ENCODE assay signal across 6 cellular contexts in genomic region chrX:1122851-1123250, GRCh38.
A peak's percentile ranks its signal among the peaks of the same experiment; 100 is the strongest.
DNase-seq lines count a peak whose midpoint lies in the region; TF ChIP-seq lines count a peak whose summit lies in the region.
"Not testable (repeated sequence)": the region's sequence is repeated elsewhere in the genome, so short reads cannot be mapped to it uniquely, and the experiment has no call there.

No MANE protein-coding gene starts in this region.

- H3K9ac ChIP-seq in neural progenitor cell = not testable (repeated sequence)

- TF ChIP-seq CTCF in DOHH2 (IDR thresholded peaks at IDR 0.05; ENCODE audit: low read depth, low read length, poor library complexity, severe bottlenecking); chondrocyte (IDR thresholded peaks at IDR 0.05); neural progenitor cell (IDR thresholded peaks at IDR 0.05): not testable (repeated sequence)

- not testable (repeated sequence) for H3K79me2 ChIP-seq in DOHH2 (ENCODE audit: control insufficient read depth, low read length); neural progenitor cell (ENCODE audit: low read depth)

- H3K4me1 ChIP-seq in DOHH2 (ENCODE audit: control insufficient read depth, low read length) (peaks cover 45% of the 10 kb centered on the region), SJCRH30 (peaks cover 14% of the 10 kb centered on the region)
- H3K4me1 ChIP-seq in neural progenitor cell = not testable (repeated sequence)

- not testable (repeated sequence) for H3K9me2 ChIP-seq in DOHH2 (replicated peaks; ENCODE audit: control insufficient read depth, low read length)

- not testable (repeated sequence) for H3K36me3 Mint-ChIP-seq in chondrocyte (ENCODE audit: low read depth); neural progenitor cell

- H3K4me2 ChIP-seq in DOHH2 (ENCODE audit: low read length) = peak overlapping the region; percentile 61
- H3K4me2 ChIP-seq in neural progenitor cell = not testable (repeated sequence)

- not testable (repeated sequence) for DNase-seq in SJCRH30; neural progenitor cell (ENCODE audit: low spot score)
- DNase-seq in chondrocyte (ENCODE audit: low spot score) (peak; percentile 42), cardiac septum (ENCODE audit: low spot score) (peak; percentile 60), ureter (ENCODE audit: low spot score) (peak; percentile 17)

- H3K27me3 ChIP-seq in DOHH2 (ENCODE audit: control insufficient read depth, low read length); SJCRH30; neural progenitor cell: not testable (repeated sequence)

- H3K27me3 Mint-ChIP-seq in chondrocyte (ENCODE audit: low read depth) (peaks cover 29% of the 10 kb centered on the region), neural progenitor cell (ENCODE audit: insufficient read depth, low read depth) (peaks cover 18% of the 10 kb centered on the region)

- not testable (repeated sequence) for H2AFZ ChIP-seq in neural progenitor cell (replicated peaks)

- not testable (repeated sequence) for H3K9me3 ChIP-seq in DOHH2 (ENCODE audit: control insufficient read depth, insufficient read depth, low read length); SJCRH30 (replicated peaks); neural progenitor cell (ENCODE audit: low read depth)

- H3K4me1 Mint-ChIP-seq in chondrocyte (ENCODE audit: low read depth) = not testable (repeated sequence)
- H3K4me1 Mint-ChIP-seq in neural progenitor cell = peaks cover 10% of the 10 kb centered on the region

- H4K20me1 ChIP-seq in DOHH2 (ENCODE audit: control insufficient read depth, insufficient read depth, low read depth, low read length); neural progenitor cell (ENCODE audit: low read depth): not testable (repeated sequence)

- not testable (repeated sequence) for H3F3A ChIP-seq in DOHH2 (ENCODE audit: control insufficient read depth, insufficient read depth); neural progenitor cell (ENCODE audit: low read depth)

- not testable (repeated sequence) for H3K9me3 Mint-ChIP-seq in chondrocyte (ENCODE audit: low read depth); neural progenitor cell

- not testable (repeated sequence) for H3K4me3 ChIP-seq in DOHH2 (ENCODE audit: low read length); SJCRH30; neural progenitor cell

- H3K27ac Mint-ChIP-seq in chondrocyte (ENCODE audit: unreplicated experiment); neural progenitor cell: not testable (repeated sequence)

- H3K4me3 Mint-ChIP-seq in chondrocyte (ENCODE audit: unreplicated experiment) = not testable (repeated sequence)
- peak overlapping the region; percentile 51 for H3K4me3 Mint-ChIP-seq in neural progenitor cell

- H3K36me3 ChIP-seq in DOHH2 (ENCODE audit: control insufficient read depth, low read length); SJCRH30; neural progenitor cell: not testable (repeated sequence)

- intact Hi-C loops in cardiac septum (cut with DNase I) = not testable (repeated sequence)

- H3K27ac ChIP-seq in DOHH2 (ENCODE audit: low read depth, low read length) (peak overlapping the region; percentile 28), SJCRH30 (peak overlapping the region; percentile 95)
- not testable (repeated sequence) for H3K27ac ChIP-seq in neural progenitor cell
